In genomic region chr1:230883964-230884363, GRCh38 we compare ENCODE assay signal across 25 cellular contexts. TPM values are rescaled to one million over a fixed set of nuclear protein-coding genes. Genes with fewer than 3 reads are reported as not detected.
DNase-seq lines count a peak whose midpoint lies in the region; ATAC-seq and TF ChIP-seq lines count a peak whose summit lies in the region.
"Had no signal": no experiment of that assay in that cellular context is flagged by ENCODE, and none has a peak within 500 bp of the region (broad histone marks: within the 10 kb centered on the region; RNA-seq: fewer than 3 reads in every experiment).

No MANE protein-coding gene starts in this region.

- no peaks in the 10 kb centered on the region for H3K9me3 ChIP-seq in left lung
- H3K9me3 ChIP-seq: HAP-1 had no signal

- no peak overlapping the region for H3K27ac ChIP-seq in left lung
- H3K27ac ChIP-seq: BLaER1, PC-9, SK-N-MC had no signal

- H3K36me3 ChIP-seq in left lung = no peaks in the 10 kb centered on the region
- H3K36me3 ChIP-seq: BLaER1, HAP-1 had no signal

- H3K4me1 ChIP-seq in left lung = no peaks in the 10 kb centered on the region
- H3K4me1 ChIP-seq: BLaER1, HAP-1 had no signal

- H3K4me3 ChIP-seq in left lung = no peak overlapping the region
- H3K4me3 ChIP-seq: BLaER1, GM23338, HAP-1, PC-9, SK-N-MC had no signal

- intact Hi-C loops in left cardiac atrium (cut with DNase I) (no loop called here), Right ventricle myocardium superior (cut with DNase I) (no loop called here), left lung (cut with DNase I) (no loop called here)

- TF ChIP-seq CTCF in left lung (IDR thresholded peaks at IDR 0.05) = no peak

- peaks cover 0 to 41% of the 10 kb centered on the region in 2 donors for H3K27me3 ChIP-seq in left lung
- H3K27me3 ChIP-seq: BLaER1 had no signal

- peak; percentile 53 to 83 for ATAC-seq in left cardiac atrium
- ATAC-seq in Right ventricle myocardium superior (ENCODE audit: poor library complexity) = no peak
- peak; percentile 57 for ATAC-seq in left lung
- ATAC-seq: GM23338 had no signal

- DNase-seq in left cardiac atrium = no peak
- no peak for DNase-seq in Right ventricle myocardium superior
- DNase-seq in dedifferentiated amniotic fluid mesenchymal stem cell (ENCODE audit: extremely low spot score) = peak; percentile 44
- no peak for DNase-seq in left lung
- peak; percentile 29 for DNase-seq in superior temporal gyrus (ENCODE audit: extremely low spot score)
- DNase-seq in SW480 (ENCODE audit: low spot score) = no peak
- DNase-seq in activated T-cell treated with anti-CD3 and anti-CD28 coated beads, Interleukin-2, amount 50 U/mL, for 1 hour = no peak
- DNase-seq in activated CD4-positive, CD25-positive, alpha-beta regulatory T cell (lab: John Stamatoyannopoulos, UW) = no peak
- DNase-seq: CD4-positive, CD25-positive, alpha-beta regulatory T cell; DMS153; DND-41; HFFc6; KBM-7; MV-4-11; NCI-H1105 treated with DMSO at 0.1 percent for 48 hours; NCI-H146; NCI-H2029; NCI-H446 treated with DMSO at 0.1 percent for 48 hours; NCI-H526; PC-9; SHP77 treated with DMSO at 0.1 percent for 48 hours had no signal

RNA-seq across cellular contexts. Expression of gene C1orf198, which starts 15.6 kb away (rescaled TPM):
- total RNA-seq in left cardiac atrium (10 to 100 TPM; 51.8 to 54.8 TPM), Right ventricle myocardium superior (43.1 TPM), left lung (100 to 1,000 TPM in 1 of 2 donors, 10 to 100 TPM in 1; 36.2 to 116 TPM)

Comparison
In these comparisons a context has a peak if more than half of its experiments do, and no peak if none do; other contexts are left out.
1. DNase-seq: peak in dedifferentiated amniotic fluid mesenchymal stem cell (single experiment) and superior temporal gyrus (single experiment); none in left cardiac atrium (single experiment), Right ventricle myocardium superior (single experiment), left lung (0 of 2), SW480 (single experiment), activated T-cell treated with anti-CD3 and anti-CD28 coated beads, Interleukin-2, amount 50 U/mL, for 1 hour (single experiment) and activated CD4-positive, CD25-positive, alpha-beta regulatory T cell (0 of 4).